ENCODE assay signal across 13 cellular contexts in genomic region chr1:164092603-164093353, GRCh38.
A peak's percentile ranks its signal among the peaks of the same experiment; 100 is the strongest.
DNase-seq lines count a peak whose midpoint lies in the region; ATAC-seq and TF ChIP-seq lines count a peak whose summit lies in the region.
"Had no signal": no experiment of that assay in that cellular context is flagged by ENCODE, and none has a peak within 500 bp of the region (broad histone marks: within the 10 kb centered on the region; RNA-seq: fewer than 3 reads in every experiment).

No MANE protein-coding gene starts in this region.

- H3K9me3 ChIP-seq in HEK293 (ENCODE audit: control insufficient read depth, insufficient read depth, low read depth, low read length) (no peaks in the 10 kb centered on the region; the same call in 1 of the 2 replicates), mucosa of descending colon (peaks cover 8% of the 10 kb centered on the region), gastrocnemius medialis (no peaks in the 10 kb centered on the region)

- H3K4me1 Mint-ChIP-seq in WTC11 = peaks cover 15% of the 10 kb centered on the region

- no peaks in the 10 kb centered on the region for H3K27me3 ChIP-seq in gastrocnemius medialis
- H3K27me3 ChIP-seq: right lobe of liver had no signal

- TF ChIP-seq CTCF in HEK293 (tag by site-specific recombination; IDR thresholded peaks at IDR 0.05) (no peak), WTC11 (IDR thresholded peaks at IDR 0.05) (peak; percentile 45), mucosa of descending colon (IDR thresholded peaks at IDR 0.05) (no peak), gastrocnemius medialis (IDR thresholded peaks at IDR 0.05 in 4 of 5, conservative IDR thresholded peaks at IDR 0.05 in 1 of 5) (peak in 1 of 5 experiments; percentile 18)

- DNase-seq in activated CD4-positive, alpha-beta T cell treated with anti-CD3 and anti-CD28 coated beads for 48 hours = peak; percentile 17
- DNase-seq in activated CD4-positive, alpha-beta T cell treated with anti-CD3 and anti-CD28 coated beads for 1 hour = no peak
- DNase-seq in WTC11 (ENCODE audit: low spot score) = peak; percentile 29
- DNase-seq in mucosa of descending colon = peak in 2 of 3 donors; percentile 21 to 28
- DNase-seq in gastrocnemius medialis = no peak
- DNase-seq: activated naive CD4-positive, alpha-beta T cell treated with Interleukin-2 at 50 U/mL for 16 hours; dermis blood vessel endothelial cell; midbrain; NCI-H1417; right lobe of liver had no signal

- H3K4me3 ChIP-seq in HEK293 (ENCODE audit: low read depth, low read length) = no peak overlapping the region
- no peak overlapping the region for H3K4me3 ChIP-seq in mucosa of descending colon
- no peak overlapping the region for H3K4me3 ChIP-seq in gastrocnemius medialis
- H3K4me3 ChIP-seq: right lobe of liver had no signal

- TF ChIP-seq POLR2A in gastrocnemius medialis (IDR thresholded peaks at IDR 0.05) = no peak

- H3K36me3 ChIP-seq in HEK293 (ENCODE audit: control insufficient read depth in 2 of 2, insufficient read depth in 1 of 2, low read length in 2 of 2) (no peaks in the 10 kb centered on the region), mucosa of descending colon (ENCODE audit: low read depth) (no peaks in the 10 kb centered on the region), gastrocnemius medialis (no peaks in the 10 kb centered on the region)
- H3K36me3 ChIP-seq: right lobe of liver had no signal

- intact Hi-C loops in mucosa of descending colon (cut with DNase I, micrococcal nuclease) = no loop called here
- intact Hi-C loops in gastrocnemius medialis (cut with DNase I; ENCODE audit: low total_unique reads) = no loop called here

- CTCF ChIA-PET in HEK293 (lab: Yijun Ruan, JAX) = interaction anchor here (0.6 kb wide), 1 partner anchor 16 kb away, joined by 4 read pairs; no protein-coding TSS in a partner anchor
- CTCF ChIA-PET in WTC11 (lab: Charles Lee) = interaction anchor here (1.3 kb wide), 1 partner anchor 39 kb away, joined by 3 read pairs; no protein-coding TSS in a partner anchor

- H3K4me3 Mint-ChIP-seq in WTC11 = no peak overlapping the region

- peaks cover 4% of the 10 kb centered on the region for H3K27me3 Mint-ChIP-seq in WTC11 (ENCODE audit: low read depth)

- ATAC-seq in WTC11 (no peak), mucosa of descending colon (no peak), HG03460 (IDR thresholded peaks at IDR 0.05; ENCODE audit: unreplicated experiment) (no peak), GM18909 (IDR thresholded peaks at IDR 0.05; ENCODE audit: poor library complexity, unreplicated experiment) (no peak), gastrocnemius medialis (no peak)
- ATAC-seq: right lobe of liver had no signal

- no peak overlapping the region for H3K27ac ChIP-seq in HEK293 (ENCODE audit: extremely low read depth, low read depth, low read length)
- no peak overlapping the region for H3K27ac ChIP-seq in gastrocnemius medialis
- H3K27ac ChIP-seq: right lobe of liver had no signal

- POLR2A ChIA-PET in HEK293 (lab: Yijun Ruan, JAX) (no interaction called here), WTC11 (lab: Charles Lee) (no interaction called here)

- peaks cover 30% of the 10 kb centered on the region for H3K36me3 Mint-ChIP-seq in WTC11

- in situ Hi-C loops in gastrocnemius medialis (cut with MboI; ENCODE audit: low sequenced_read_pairs in 4 of 4) = no loop called here

- H3K4me1 ChIP-seq in HEK293 (ENCODE audit: control insufficient read depth, insufficient read depth, low read length) (no peaks in the 10 kb centered on the region), mucosa of descending colon (ENCODE audit: low read depth) (no peaks in the 10 kb centered on the region), gastrocnemius medialis (no peaks in the 10 kb centered on the region)
- H3K4me1 ChIP-seq: right lobe of liver had no signal

- peaks cover 33% of the 10 kb centered on the region for H3K9me3 Mint-ChIP-seq in WTC11

- H3K27ac Mint-ChIP-seq in WTC11 = no peak overlapping the region

TF ChIP-seq in HEK293, 187 proteins besides CTCF, POLR2A, EP300 and RAD21:
- TF ChIP-seq ELK4 (IDR thresholded peaks at IDR 0.05; ENCODE audit: borderline replicate concordance, low read depth, low read length) (no peak), ZBTB1 (tag by site-specific recombination; IDR thresholded peaks at IDR 0.05) (no peak), ZSCAN5A (tag by site-specific recombination; IDR thresholded peaks at IDR 0.05) (no peak), OVOL3 (tag by site-specific recombination; IDR thresholded peaks at IDR 0.05) (no peak), ZNF266 (tag by site-specific recombination; IDR thresholded peaks at IDR 0.05; ENCODE audit: low read depth) (no peak), SP3 (tag by site-specific recombination; IDR thresholded peaks at IDR 0.05) (no peak), SP2 (tag by site-specific recombination; IDR thresholded peaks at IDR 0.05) (no peak), ZNF585B (tag by site-specific recombination; IDR thresholded peaks at IDR 0.05) (peak; percentile 78)

TF ChIP-seq in WTC11, 78 proteins besides CTCF, POLR2A, EP300 and RAD21:
- TF ChIP-seq ZNF317 (CRISPR knock-in tag; IDR thresholded peaks at IDR 0.05; ENCODE audit: borderline replicate concordance, low read depth) = 0 out of 2 replicates have a peak, but pooled peaks have one; percentile 30
- TF ChIP-seq ZNF416 (CRISPR knock-in tag; IDR thresholded peaks at IDR 0.05) = no peak

Comparison
In these comparisons a context has a peak if more than half of its experiments do, and no peak if none do; other contexts are left out.
1. DNase-seq: peak in activated CD4-positive, alpha-beta T cell treated with anti-CD3 and anti-CD28 coated beads for 48 hours (single experiment), WTC11 (single experiment) and mucosa of descending colon (2 of 3); none in activated CD4-positive, alpha-beta T cell treated with anti-CD3 and anti-CD28 coated beads for 1 hour (single experiment) and gastrocnemius medialis (0 of 2).